ENCODE assay signal across 25 cellular contexts in the genomic region with DNA sequence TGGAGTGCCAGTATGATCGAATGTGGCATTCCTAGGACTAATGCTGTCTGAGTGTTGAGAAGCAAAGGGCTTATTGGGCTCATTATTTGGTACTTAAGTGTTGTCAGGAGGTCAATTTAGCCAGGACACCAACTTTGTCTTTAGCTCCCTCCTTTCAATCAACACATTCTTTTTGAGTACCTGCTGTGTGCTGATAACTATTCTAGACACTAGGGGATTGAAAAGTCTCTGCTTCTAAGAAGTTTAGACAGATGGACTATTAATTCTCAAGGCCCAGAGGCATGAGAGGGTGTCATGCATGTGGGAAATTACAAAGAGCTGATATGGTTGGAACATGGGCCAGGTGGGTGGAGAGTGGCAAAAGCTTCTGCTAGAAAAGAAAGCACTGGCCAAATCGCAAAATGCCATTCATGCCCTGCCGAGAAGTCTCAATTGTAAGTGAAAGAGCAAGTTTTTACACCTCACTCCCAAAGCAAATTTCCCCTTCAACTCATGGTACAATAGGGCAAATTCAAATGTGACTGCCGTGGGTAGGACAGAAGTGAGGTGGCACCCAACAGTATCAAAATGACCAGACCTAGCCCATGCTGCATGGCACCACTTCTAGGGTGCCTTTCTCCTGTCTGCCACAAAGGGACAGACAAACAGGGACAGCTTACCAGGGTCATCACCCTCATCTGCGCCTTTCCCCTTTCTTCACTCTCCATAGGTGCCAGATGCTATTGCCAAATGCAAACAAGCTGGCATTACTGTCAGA. TPM values are rescaled to one million over a fixed set of nuclear protein-coding genes. Genes with fewer than 3 reads are reported as not detected.
A peak's percentile ranks its signal among the peaks of the same experiment; 100 is the strongest.
DNase-seq lines count a peak whose midpoint lies in the region; ATAC-seq and TF ChIP-seq lines count a peak whose summit lies in the region.
"Had no signal": no experiment of that assay in that cellular context is flagged by ENCODE, and none has a peak within 500 bp of the region (broad histone marks: within the 10 kb centered on the region; RNA-seq: fewer than 3 reads in every experiment).

No MANE protein-coding gene starts in this region.

- no peaks in the 10 kb centered on the region for H3K4me1 ChIP-seq in CD8-positive, alpha-beta memory T cell (ENCODE audit: insufficient read depth, low read length)
- H3K4me1 ChIP-seq in mesendoderm (ENCODE audit: control insufficient read depth, low read depth, low read length): no peaks in the 10 kb centered on the region
- H3K4me1 ChIP-seq in psoas muscle: no peaks in the 10 kb centered on the region
- H3K4me1 ChIP-seq: neural progenitor cell, transverse colon had no signal

- no peaks in the 10 kb centered on the region for H3K27me3 ChIP-seq in CD8-positive, alpha-beta memory T cell (ENCODE audit: insufficient read depth, low read length, poor library complexity, severe bottlenecking)
- H3K27me3 ChIP-seq in mesendoderm (ENCODE audit: insufficient read depth, low read length, poor library complexity): no peaks in the 10 kb centered on the region
- no peaks in the 10 kb centered on the region for H3K27me3 ChIP-seq in psoas muscle (ENCODE audit: insufficient read depth in 3 of 3, low read length in 2 of 3)
- H3K27me3 ChIP-seq: cardiac muscle cell, neural progenitor cell, transverse colon had no signal

- peaks cover 2% of the 10 kb centered on the region for H3K4me1 Mint-ChIP-seq in T-helper 1 cell treated with Interleukin-12 subunit alpha and Interleukin-12 subunit beta and Interleukin-4 antibody, amounts not matched to agents 30 μg/mL and 1 μg/mL, for 36 hours (ENCODE audit: low read depth)
- H3K4me1 Mint-ChIP-seq in CD8-positive, alpha-beta memory T cell: no peaks in the 10 kb centered on the region
- H3K4me1 Mint-ChIP-seq in activated T-helper 17 cell treated with anti-CD3 and anti-CD28 coated beads, Interleukin-2, amount 50 U/mL, for 72 hours: no peaks in the 10 kb centered on the region
- H3K4me1 Mint-ChIP-seq: neural progenitor cell had no signal

- no peak overlapping the region for H3K4me3 ChIP-seq in CD8-positive, alpha-beta memory T cell (ENCODE audit: low read length)
- H3K4me3 ChIP-seq in mesendoderm (ENCODE audit: low read length) (no peak overlapping the region), psoas muscle (no peak overlapping the region)
- H3K4me3 ChIP-seq: cardiac muscle cell, coronary artery, neural progenitor cell, transverse colon had no signal

- no peak overlapping the region for H2BK15ac ChIP-seq in mesendoderm (replicated peaks; ENCODE audit: low read depth)

- no peak overlapping the region for H3K4me2 ChIP-seq in mesendoderm (ENCODE audit: low read length)
- H3K4me2 ChIP-seq: neural progenitor cell had no signal

- H3K27me3 Mint-ChIP-seq in T-helper 1 cell treated with Interleukin-12 subunit alpha and Interleukin-12 subunit beta and Interleukin-4 antibody, amounts not matched to agents 30 μg/mL and 1 μg/mL, for 36 hours (ENCODE audit: low read depth): no peaks in the 10 kb centered on the region
- H3K27me3 Mint-ChIP-seq in CD8-positive, alpha-beta memory T cell: no peaks in the 10 kb centered on the region
- H3K27me3 Mint-ChIP-seq in activated T-helper 17 cell treated with anti-CD3 and anti-CD28 coated beads, Interleukin-2, amount 50 U/mL, for 72 hours: no peaks in the 10 kb centered on the region

- no peak overlapping the region for H3K56ac ChIP-seq in mesendoderm (ENCODE audit: low read length)

- H4K8ac ChIP-seq in mesendoderm (ENCODE audit: low read depth, low read length): no peak overlapping the region

- H3K18ac ChIP-seq in mesendoderm (ENCODE audit: low read length): no peak overlapping the region

- no peak overlapping the region for H3K23ac ChIP-seq in mesendoderm (ENCODE audit: low read length)

- intact Hi-C loops in head of caudate nucleus (cut with DNase I) (no loop called here), psoas muscle (cut with DNase I) (no loop called here)

- H2AK5ac ChIP-seq in mesendoderm (ENCODE audit: low read length): no peak overlapping the region

- H3K4me3 Mint-ChIP-seq in T-helper 1 cell treated with Interleukin-12 subunit alpha and Interleukin-12 subunit beta and Interleukin-4 antibody, amounts not matched to agents 30 μg/mL and 1 μg/mL, for 36 hours: no peak overlapping the region
- no peak overlapping the region for H3K4me3 Mint-ChIP-seq in CD8-positive, alpha-beta memory T cell
- peak overlapping the region; percentile 23 for H3K4me3 Mint-ChIP-seq in activated T-helper 17 cell treated with anti-CD3 and anti-CD28 coated beads, Interleukin-2, amount 50 U/mL, for 72 hours
- H3K4me3 Mint-ChIP-seq: neural progenitor cell had no signal

- H3K27ac Mint-ChIP-seq in T-helper 1 cell treated with Interleukin-12 subunit alpha and Interleukin-12 subunit beta and Interleukin-4 antibody, amounts not matched to agents 30 μg/mL and 1 μg/mL, for 36 hours: peak overlapping the region; percentile 15
- H3K27ac Mint-ChIP-seq in CD8-positive, alpha-beta memory T cell: peak overlapping the region in 7 of 8 donors; percentile 3 to 64 (median 23)
- peak overlapping the region; percentile 84 for H3K27ac Mint-ChIP-seq in activated T-helper 17 cell treated with anti-CD3 and anti-CD28 coated beads, Interleukin-2, amount 50 U/mL, for 72 hours
- H3K27ac Mint-ChIP-seq: neural progenitor cell had no signal

- H3K36me3 ChIP-seq in CD8-positive, alpha-beta memory T cell (ENCODE audit: insufficient read depth, low read length): peaks cover 75% of the 10 kb centered on the region
- H3K36me3 ChIP-seq in mesendoderm (ENCODE audit: control insufficient read depth, insufficient read depth, low read length) (peaks cover 14% of the 10 kb centered on the region), psoas muscle (ENCODE audit: insufficient read depth in 1 of 2, low read depth in 1 of 2) (peaks cover 18 to 100% of the 10 kb centered on the region in 2 donors)
- H3K36me3 ChIP-seq: neural progenitor cell had no signal

- no CpG with 5 or more reads among the region's 5 CpGs for WGBS in mesendoderm (ENCODE audit: extremely low coverage, insufficient coverage, low lambda C conversion rate)
- 89 to 90% (median 90%) methylated on average over 5 of the region's 5 CpGs for WGBS in psoas muscle, 3 donors

- POLR2A ChIA-PET in CD8-positive, alpha-beta memory T cell (lab: Charles Lee): interaction anchor here (0.6 kb wide), 1 partner anchor 14 kb away, joined by 3 read pairs; no protein-coding TSS in a partner anchor

- no peak overlapping the region for H3K4ac ChIP-seq in mesendoderm (ENCODE audit: low read depth, low read length)

- no peak overlapping the region for H2BK5ac ChIP-seq in mesendoderm (ENCODE audit: low read length)

- CTCF ChIA-PET in CD8-positive, alpha-beta memory T cell (lab: Charles Lee): interaction anchor here (0.6 to 3.3 kb wide), 2 partner anchors 10 to 118 kb away, joined by 3 to 13 read pairs; no protein-coding TSS in a partner anchor

- H3K9me3 Mint-ChIP-seq in T-helper 1 cell treated with Interleukin-12 subunit alpha and Interleukin-12 subunit beta and Interleukin-4 antibody, amounts not matched to agents 30 μg/mL and 1 μg/mL, for 36 hours: no peaks in the 10 kb centered on the region
- H3K9me3 Mint-ChIP-seq in CD8-positive, alpha-beta memory T cell: no peaks in the 10 kb centered on the region
- H3K9me3 Mint-ChIP-seq in activated T-helper 17 cell treated with anti-CD3 and anti-CD28 coated beads, Interleukin-2, amount 50 U/mL, for 72 hours: no peaks in the 10 kb centered on the region
- H3K9me3 Mint-ChIP-seq: neural progenitor cell had no signal

- DNase-seq in T-helper 1 cell (no peak), mesendoderm (peak; percentile 26), head of caudate nucleus (no peak), psoas muscle (no peak)
- no peak for DNase-seq in CD8-positive, alpha-beta memory T cell
- DNase-seq: 8988T; activated CD4-positive, alpha-beta T cell treated with anti-CD3 and anti-CD28 coated beads for 48 hours; activated naive CD4-positive, alpha-beta T cell; effector memory CD4-positive, alpha-beta T cell; foreskin fibroblast; left cardiac atrium; NCI-H1092 treated with DMSO at 0.1 percent for 48 hours; NCI-H187 treated with DMSO at 0.1 percent for 48 hours; NCI-H2171 treated with DMSO at 0.1 percent for 48 hours; PC-3; posterior cingulate gyrus; transverse colon had no signal

- H3K27ac ChIP-seq in CD8-positive, alpha-beta memory T cell (ENCODE audit: low read depth, low read length): no peak overlapping the region
- H3K27ac ChIP-seq in mesendoderm (ENCODE audit: low read depth, low read length) (no peak overlapping the region), psoas muscle (no peak overlapping the region)
- H3K27ac ChIP-seq: cardiac muscle cell, coronary artery, neural progenitor cell, transverse colon had no signal

- ATAC-seq in activated T-helper 17 cell treated with anti-CD3 and anti-CD28 coated beads, Interleukin-2, amount 50 U/mL, for 72 hours (replicated peaks): peak; percentile 92
- no peak for ATAC-seq in GM21717 (IDR thresholded peaks at IDR 0.05; ENCODE audit: unreplicated experiment)
- ATAC-seq in psoas muscle: no peak
- ATAC-seq: esophagus mucosa, PC-3 had no signal

- no peaks in the 10 kb centered on the region for H3K9me3 ChIP-seq in CD8-positive, alpha-beta memory T cell (ENCODE audit: low read length)
- no peaks in the 10 kb centered on the region for H3K9me3 ChIP-seq in psoas muscle
- H3K9me3 ChIP-seq: transverse colon had no signal

- no peak for TF ChIP-seq CTCF in psoas muscle (IDR thresholded peaks at IDR 0.05)

- peaks cover 57% of the 10 kb centered on the region for H3K36me3 Mint-ChIP-seq in T-helper 1 cell treated with Interleukin-12 subunit alpha and Interleukin-12 subunit beta and Interleukin-4 antibody, amounts not matched to agents 30 μg/mL and 1 μg/mL, for 36 hours (ENCODE audit: low read depth)
- peaks cover 13 to 95% (median 27%) of the 10 kb centered on the region in 3 donors for H3K36me3 Mint-ChIP-seq in CD8-positive, alpha-beta memory T cell
- peaks cover 100% of the 10 kb centered on the region for H3K36me3 Mint-ChIP-seq in activated T-helper 17 cell treated with anti-CD3 and anti-CD28 coated beads, Interleukin-2, amount 50 U/mL, for 72 hours (ENCODE audit: low read depth)

- H3K9ac ChIP-seq in mesendoderm (ENCODE audit: low read length): no peak overlapping the region
- H3K9ac ChIP-seq: neural progenitor cell had no signal

- H3K79me2 ChIP-seq in mesendoderm (ENCODE audit: control insufficient read depth, insufficient read depth, low read length): no peaks in the 10 kb centered on the region

- H4K5ac ChIP-seq in mesendoderm (ENCODE audit: low read length): no peak overlapping the region

- no peak overlapping the region for H2BK120ac ChIP-seq in mesendoderm (ENCODE audit: low read depth, low read length)

- H3K79me1 ChIP-seq in mesendoderm (ENCODE audit: low read length): no peaks in the 10 kb centered on the region

RNA-seq across cellular contexts. Expression of a gene that starts 53.6 kb away (rescaled TPM):
- total RNA-seq in CD8-positive, alpha-beta memory T cell: 10 to 100 TPM; 32.2 to 32.4 TPM
- 47.1 TPM for polyA plus RNA-seq in CD8-positive, alpha-beta memory T cell
- total RNA-seq in activated T-helper 17 cell treated with anti-CD3 and anti-CD28 coated beads, Interleukin-2, amount 50 U/mL, for 72 hours: 10 to 100 TPM; 17.2 to 26.9 TPM
- 0.01 TPM for polyA plus RNA-seq in mesendoderm (2013, experiment 1 of 2)
- 0.03 TPM for polyA plus RNA-seq in mesendoderm (2013, experiment 2 of 2)
- total RNA-seq in psoas muscle: under 1 TPM; 0.10 to 0.17 (median 0.13) TPM
- polyA plus RNA-seq in psoas muscle: under 1 TPM in 2 of 3 donors, not detected in 1; 0.04 to 0.06 TPM
- total RNA-seq: cardiac muscle cell, HT-29, PC-3 had no signal

Comparison
In these comparisons a context has a peak if more than half of its experiments do, and no peak if none do; other contexts are left out.
1. H3K27ac Mint-ChIP-seq: peak in every context shown above with its lines; median percentile 84 in activated T-helper 17 cell treated with anti-CD3 and anti-CD28 coated beads, Interleukin-2, amount 50 U/mL, for 72 hours; 23 in CD8-positive, alpha-beta memory T cell; 15 in T-helper 1 cell treated with Interleukin-12 subunit alpha and Interleukin-12 subunit beta and Interleukin-4 antibody, amounts not matched to agents 30 μg/mL and 1 μg/mL, for 36 hours.
2. RNA of a gene that starts 53.6 kb away (total RNA-seq): 32.2 to 32.4 TPM in CD8-positive, alpha-beta memory T cell and 17.2 to 26.9 TPM in activated T-helper 17 cell treated with anti-CD3 and anti-CD28 coated beads, Interleukin-2, amount 50 U/mL, for 72 hours; 0.10 to 0.17 TPM in psoas muscle; every median in the first group is over 10 times any median in the second.